ENCODE assay signal across 10 cellular contexts in the genomic region with DNA sequence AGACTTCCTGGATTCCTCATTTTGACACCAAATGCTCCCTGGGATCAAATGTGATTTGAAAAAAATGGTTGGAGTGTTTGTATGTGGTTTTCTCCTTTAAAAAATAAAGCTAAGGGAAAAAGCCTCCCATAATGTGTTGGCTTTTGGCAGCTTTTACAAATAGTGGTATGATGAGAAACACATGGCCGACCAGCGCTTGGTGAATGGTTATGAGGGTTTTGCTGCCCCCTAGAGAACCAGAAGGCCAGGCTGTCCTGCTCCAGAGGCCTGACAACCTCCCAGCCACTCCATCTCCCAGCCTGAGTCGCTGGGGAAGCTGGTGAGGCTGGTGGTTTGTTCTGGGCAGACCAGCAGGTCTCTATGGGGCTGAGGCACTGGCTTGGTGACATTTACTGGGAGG.
DNase-seq lines count a peak whose midpoint lies in the region; ATAC-seq and TF ChIP-seq lines count a peak whose summit lies in the region.
"Had no signal": no experiment of that assay in that cellular context is flagged by ENCODE, and none has a peak within 500 bp of the region (broad histone marks: within the 10 kb centered on the region; RNA-seq: fewer than 3 reads in every experiment).

No MANE protein-coding gene starts in this region.

- ATAC-seq in activated naive CD8-positive, alpha-beta T cell treated with anti-CD3 and anti-CD28 coated beads, Interleukin-2, amount 50 U/mL, for 24 hours, result peak; percentile 49
- ATAC-seq in WTC11, result peak; percentile 95
- ATAC-seq in GM21717 (IDR thresholded peaks at IDR 0.05; ENCODE audit: unreplicated experiment), result no peak
- ATAC-seq: CD8-positive, alpha-beta T cell had no signal

- TF ChIP-seq CTCF in WTC11 (IDR thresholded peaks at IDR 0.05) (no peak), uterus (IDR thresholded peaks at IDR 0.05) (peak in 3 of 4 experiments; percentile 14 to 25 (median 20))

- peaks cover 0 to 4% of the 10 kb centered on the region in 2 donors for H3K4me1 ChIP-seq in uterus
- no peaks in the 10 kb centered on the region for H3K4me1 ChIP-seq in CD8-positive, alpha-beta memory T cell (ENCODE audit: insufficient read depth, low read length)

- CTCF ChIA-PET in WTC11 (lab: Charles Lee), result interaction anchor here (0.6 to 3.1 kb wide), 8 partner anchors 11 to 144 kb away, joined by 3 to 21 read pairs (median 3); no protein-coding TSS in a partner anchor
- CTCF ChIA-PET in CD8-positive, alpha-beta memory T cell (lab: Charles Lee), result no interaction called here

- H3K27ac Mint-ChIP-seq in activated naive CD8-positive, alpha-beta T cell treated with anti-CD3 and anti-CD28 coated beads, Interleukin-2, amount 50 U/mL, for 24 hours, result no peak overlapping the region
- H3K27ac Mint-ChIP-seq in activated naive CD8-positive, alpha-beta T cell treated with anti-CD3 and anti-CD28 coated beads for 36 hours, result no peak overlapping the region
- no peak overlapping the region for H3K27ac Mint-ChIP-seq in WTC11
- no peak overlapping the region for H3K27ac Mint-ChIP-seq in activated CD4-positive, alpha-beta T cell treated with anti-CD3 and anti-CD28 coated beads, Interleukin-2, amount 10 ng/mL, durations not matched to agents 24 days and 14 days
- H3K27ac Mint-ChIP-seq in CD8-positive, alpha-beta memory T cell, result no peak overlapping the region
- H3K27ac Mint-ChIP-seq: CD8-positive, alpha-beta T cell had no signal

- H3K4me3 ChIP-seq in uterus, result no peak overlapping the region
- H3K4me3 ChIP-seq in CD8-positive, alpha-beta memory T cell (ENCODE audit: low read length), result no peak overlapping the region

- no peak for TF ChIP-seq POLR2A in uterus (IDR thresholded peaks at IDR 0.05)

- H3K9me3 Mint-ChIP-seq in activated naive CD8-positive, alpha-beta T cell treated with anti-CD3 and anti-CD28 coated beads, Interleukin-2, amount 50 U/mL, for 24 hours, result no peaks in the 10 kb centered on the region
- no peaks in the 10 kb centered on the region for H3K9me3 Mint-ChIP-seq in activated naive CD8-positive, alpha-beta T cell treated with anti-CD3 and anti-CD28 coated beads for 36 hours
- no peaks in the 10 kb centered on the region for H3K9me3 Mint-ChIP-seq in WTC11
- H3K9me3 Mint-ChIP-seq in activated CD4-positive, alpha-beta T cell treated with anti-CD3 and anti-CD28 coated beads, Interleukin-2, amount 10 ng/mL, durations not matched to agents 24 days and 14 days, result no peaks in the 10 kb centered on the region
- H3K9me3 Mint-ChIP-seq in CD8-positive, alpha-beta memory T cell, result no peaks in the 10 kb centered on the region
- H3K9me3 Mint-ChIP-seq: CD8-positive, alpha-beta T cell had no signal

- no peaks in the 10 kb centered on the region for H3K36me3 ChIP-seq in uterus
- H3K36me3 ChIP-seq in CD8-positive, alpha-beta memory T cell (ENCODE audit: insufficient read depth, low read length), result no peaks in the 10 kb centered on the region

- intact Hi-C loops in uterus (cut with DNase I; ENCODE audit: low total_unique reads), result no loop called here
- intact Hi-C loops in activated CD4-positive, alpha-beta T cell treated with anti-CD3 and anti-CD28 coated beads, Interleukin-2, amount 10 ng/mL, durations not matched to agents 24 days and 14 days (cut with micrococcal nuclease), result no loop called here

- H3K27me3 Mint-ChIP-seq in activated naive CD8-positive, alpha-beta T cell treated with anti-CD3 and anti-CD28 coated beads, Interleukin-2, amount 50 U/mL, for 24 hours, result no peaks in the 10 kb centered on the region
- no peaks in the 10 kb centered on the region for H3K27me3 Mint-ChIP-seq in activated naive CD8-positive, alpha-beta T cell treated with anti-CD3 and anti-CD28 coated beads for 36 hours
- H3K27me3 Mint-ChIP-seq in WTC11 (ENCODE audit: low read depth), result peaks cover 2% of the 10 kb centered on the region; the same call in 1 of the 2 replicates
- H3K27me3 Mint-ChIP-seq in activated CD4-positive, alpha-beta T cell treated with anti-CD3 and anti-CD28 coated beads, Interleukin-2, amount 10 ng/mL, durations not matched to agents 24 days and 14 days, result no peaks in the 10 kb centered on the region
- H3K27me3 Mint-ChIP-seq in CD8-positive, alpha-beta memory T cell, result no peaks in the 10 kb centered on the region

- no peaks in the 10 kb centered on the region for H3K4me1 Mint-ChIP-seq in activated naive CD8-positive, alpha-beta T cell treated with anti-CD3 and anti-CD28 coated beads, Interleukin-2, amount 50 U/mL, for 24 hours
- H3K4me1 Mint-ChIP-seq in activated naive CD8-positive, alpha-beta T cell treated with anti-CD3 and anti-CD28 coated beads for 36 hours, result no peaks in the 10 kb centered on the region
- peaks cover 19% of the 10 kb centered on the region for H3K4me1 Mint-ChIP-seq in WTC11
- H3K4me1 Mint-ChIP-seq in activated CD4-positive, alpha-beta T cell treated with anti-CD3 and anti-CD28 coated beads, Interleukin-2, amount 10 ng/mL, durations not matched to agents 24 days and 14 days, result no peaks in the 10 kb centered on the region
- H3K4me1 Mint-ChIP-seq in CD8-positive, alpha-beta memory T cell, result no peaks in the 10 kb centered on the region

- DNase-seq in activated naive CD8-positive, alpha-beta T cell treated with anti-CD3 and anti-CD28 coated beads, Interleukin-2, amount 50 U/mL, for 24 hours, result peak; percentile 10
- no peak for DNase-seq in activated naive CD8-positive, alpha-beta T cell treated with anti-CD3 and anti-CD28 coated beads for 36 hours
- DNase-seq in WTC11 (ENCODE audit: low spot score) (peak; percentile 45), iPS-NIHi7 (ENCODE audit: extremely low spot score) (peak; percentile 70), uterus (peak; percentile 20 to 41)
- DNase-seq in activated CD4-positive, alpha-beta T cell treated with anti-CD3 and anti-CD28 coated beads, Interleukin-2, amount 10 ng/mL, durations not matched to agents 24 days and 14 days, result no peak
- DNase-seq in CD8-positive, alpha-beta memory T cell, result no peak
- DNase-seq: CD8-positive, alpha-beta T cell; central memory CD4-positive, alpha-beta T cell had no signal

- POLR2A ChIA-PET in WTC11 (lab: Charles Lee), result no interaction called here
- POLR2A ChIA-PET in CD8-positive, alpha-beta memory T cell (lab: Charles Lee), result no interaction called here

- peaks cover 2% of the 10 kb centered on the region for H3K36me3 Mint-ChIP-seq in activated naive CD8-positive, alpha-beta T cell treated with anti-CD3 and anti-CD28 coated beads, Interleukin-2, amount 50 U/mL, for 24 hours (ENCODE audit: low read depth)
- H3K36me3 Mint-ChIP-seq in activated naive CD8-positive, alpha-beta T cell treated with anti-CD3 and anti-CD28 coated beads for 36 hours, result no peaks in the 10 kb centered on the region
- H3K36me3 Mint-ChIP-seq in WTC11, result no peaks in the 10 kb centered on the region
- H3K36me3 Mint-ChIP-seq in activated CD4-positive, alpha-beta T cell treated with anti-CD3 and anti-CD28 coated beads, Interleukin-2, amount 10 ng/mL, durations not matched to agents 24 days and 14 days (ENCODE audit: low read depth), result no peaks in the 10 kb centered on the region
- H3K36me3 Mint-ChIP-seq in CD8-positive, alpha-beta memory T cell, result peaks cover 12 to 49% (median 17%) of the 10 kb centered on the region in 3 donors

- no peaks in the 10 kb centered on the region for H3K9me3 ChIP-seq in uterus
- H3K9me3 ChIP-seq in CD8-positive, alpha-beta memory T cell (ENCODE audit: low read length), result no peaks in the 10 kb centered on the region

- no peak overlapping the region for H3K4me3 Mint-ChIP-seq in activated naive CD8-positive, alpha-beta T cell treated with anti-CD3 and anti-CD28 coated beads, Interleukin-2, amount 50 U/mL, for 24 hours
- no peak overlapping the region for H3K4me3 Mint-ChIP-seq in activated naive CD8-positive, alpha-beta T cell treated with anti-CD3 and anti-CD28 coated beads for 36 hours
- H3K4me3 Mint-ChIP-seq in WTC11, result no peak overlapping the region
- no peak overlapping the region for H3K4me3 Mint-ChIP-seq in activated CD4-positive, alpha-beta T cell treated with anti-CD3 and anti-CD28 coated beads, Interleukin-2, amount 10 ng/mL, durations not matched to agents 24 days and 14 days
- no peak overlapping the region for H3K4me3 Mint-ChIP-seq in CD8-positive, alpha-beta memory T cell
- H3K4me3 Mint-ChIP-seq: CD8-positive, alpha-beta T cell had no signal

- H3K27me3 ChIP-seq in uterus, result no peaks in the 10 kb centered on the region
- no peaks in the 10 kb centered on the region for H3K27me3 ChIP-seq in CD8-positive, alpha-beta memory T cell (ENCODE audit: insufficient read depth, low read length, poor library complexity, severe bottlenecking)

- no peak overlapping the region for H3K27ac ChIP-seq in uterus
- no peak overlapping the region for H3K27ac ChIP-seq in CD8-positive, alpha-beta memory T cell (ENCODE audit: low read depth, low read length)

TF ChIP-seq in WTC11, 78 proteins besides CTCF, POLR2A, EP300 and RAD21:
- TF ChIP-seq ELF4 (CRISPR knock-in tag; IDR thresholded peaks at IDR 0.05; ENCODE audit: low read depth) (no peak), JAZF1 (CRISPR knock-in tag; IDR thresholded peaks at IDR 0.05) (no peak)
- TF ChIP-seq, protein P1, sequence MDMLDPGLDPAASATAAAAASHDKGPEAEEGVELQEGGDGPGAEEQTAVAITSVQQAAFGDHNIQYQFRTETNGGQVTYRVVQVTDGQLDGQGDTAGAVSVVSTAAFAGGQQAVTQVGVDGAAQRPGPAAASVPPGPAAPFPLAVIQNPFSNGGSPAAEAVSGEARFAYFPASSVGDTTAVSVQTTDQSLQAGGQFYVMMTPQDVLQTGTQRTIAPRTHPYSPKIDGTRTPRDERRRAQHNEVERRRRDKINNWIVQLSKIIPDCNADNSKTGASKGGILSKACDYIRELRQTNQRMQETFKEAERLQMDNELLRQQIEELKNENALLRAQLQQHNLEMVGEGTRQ (CRISPR knock-in tag; IDR thresholded peaks at IDR 0.05), result no peak
- TF ChIP-seq, protein P2, sequence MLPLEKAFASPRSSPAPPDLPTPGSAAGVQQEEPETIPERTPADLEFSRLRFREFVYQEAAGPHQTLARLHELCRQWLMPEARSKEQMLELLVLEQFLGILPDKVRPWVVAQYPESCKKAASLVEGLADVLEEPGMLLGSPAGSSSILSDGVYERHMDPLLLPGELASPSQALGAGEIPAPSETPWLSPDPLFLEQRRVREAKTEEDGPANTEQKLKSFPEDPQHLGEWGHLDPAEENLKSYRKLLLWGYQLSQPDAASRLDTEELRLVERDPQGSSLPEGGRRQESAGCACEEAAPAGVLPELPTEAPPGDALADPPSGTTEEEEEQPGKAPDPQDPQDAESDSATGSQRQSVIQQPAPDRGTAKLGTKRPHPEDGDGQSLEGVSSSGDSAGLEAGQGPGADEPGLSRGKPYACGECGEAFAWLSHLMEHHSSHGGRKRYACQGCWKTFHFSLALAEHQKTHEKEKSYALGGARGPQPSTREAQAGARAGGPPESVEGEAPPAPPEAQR (CRISPR knock-in tag; IDR thresholded peaks at IDR 0.05), result no peak
TF ChIP-seq in WTC11: peak in this region for 0.

Comparison
In these comparisons a context has a peak if more than half of its experiments do, and no peak if none do; other contexts are left out.
1. DNase-seq: peak in activated naive CD8-positive, alpha-beta T cell treated with anti-CD3 and anti-CD28 coated beads, Interleukin-2, amount 50 U/mL, for 24 hours (single experiment), WTC11 (single experiment), iPS-NIHi7 (single experiment) and uterus (2 of 2); none in activated naive CD8-positive, alpha-beta T cell treated with anti-CD3 and anti-CD28 coated beads for 36 hours (single experiment), activated CD4-positive, alpha-beta T cell treated with anti-CD3 and anti-CD28 coated beads, Interleukin-2, amount 10 ng/mL, durations not matched to agents 24 days and 14 days (single experiment) and CD8-positive, alpha-beta memory T cell (0 of 5).